In the genomic region with DNA sequence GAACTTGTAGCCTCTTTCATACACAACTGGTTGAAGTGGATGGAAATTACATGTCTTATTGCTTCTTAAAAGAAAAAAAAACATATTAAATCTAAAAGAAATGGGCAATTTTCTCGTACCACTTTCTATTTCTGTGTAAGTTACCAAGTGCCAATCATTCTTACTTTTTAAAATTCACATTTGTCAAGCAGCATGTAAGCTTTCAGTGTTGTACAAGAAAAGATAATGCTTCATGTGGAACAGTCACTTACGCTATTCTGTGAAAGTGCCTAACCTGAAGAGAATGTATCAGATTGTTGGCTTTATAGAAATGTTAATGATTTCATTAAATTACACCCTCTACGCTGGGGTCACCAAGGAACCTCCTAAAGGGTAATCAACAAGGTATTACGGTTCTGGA, we compare ENCODE assay signal across 16 cellular contexts. TPM values are rescaled to one million over a fixed set of nuclear protein-coding genes. Genes with fewer than 3 reads are reported as not detected.
DNase-seq lines count a peak whose midpoint lies in the region; ATAC-seq and TF ChIP-seq lines count a peak whose summit lies in the region.
"Had no signal": no experiment of that assay in that cellular context is flagged by ENCODE, and none has a peak within 500 bp of the region (broad histone marks: within the 10 kb centered on the region; RNA-seq: fewer than 3 reads in every experiment).

No MANE protein-coding gene starts in this region.

- H3K9me3 ChIP-seq in IMR-90 (ENCODE audit: control insufficient read depth, insufficient read depth, low read length), result no peaks in the 10 kb centered on the region
- no peaks in the 10 kb centered on the region for H3K9me3 ChIP-seq in neural cell (ENCODE audit: low read length)
- no peaks in the 10 kb centered on the region for H3K9me3 ChIP-seq in left ventricle myocardium inferior (replicated peaks)
- H3K9me3 ChIP-seq: A549; BLaER1 treated with 17β-estradiol and CSF1 and Interleukin-3, amounts not matched to agents 10 nM and 100 nM; Caco-2 had no signal

- in situ Hi-C loops in IMR-90 (cut with MboI; ENCODE audit: low sequenced_read_pairs), result no loop called here

- H3K79me2 ChIP-seq in neural cell (replicated peaks; ENCODE audit: insufficient read depth, low read length), result no peaks in the 10 kb centered on the region

- no peak for TF ChIP-seq POLR2A in IMR-90 (IDR thresholded peaks at IDR 0.05; ENCODE audit: low read depth, low read length)

- H4K20me1 ChIP-seq in IMR-90 (ENCODE audit: insufficient read depth, low read length), result no peaks in the 10 kb centered on the region
- H4K20me1 ChIP-seq in neural cell (ENCODE audit: insufficient read depth), result no peaks in the 10 kb centered on the region
- H4K20me1 ChIP-seq: BLaER1 treated with 17β-estradiol and CSF1 and Interleukin-3, amounts not matched to agents 10 nM and 100 nM had no signal

- POLR2A ChIA-PET in IMR-90 (lab: Charles Lee; ENCODE audit: unreplicated experiment), result no interaction called here

- peaks cover 17% of the 10 kb centered on the region for H3K9me1 ChIP-seq in IMR-90 (ENCODE audit: insufficient read depth, low read length)

- no peak for TF ChIP-seq CTCF in IMR-90 (conservative IDR thresholded peaks at IDR 0.05; ENCODE audit: low read depth, low read length)
- no peak for TF ChIP-seq CTCF in neural cell (IDR thresholded peaks at IDR 0.05; ENCODE audit: poor library complexity, severe bottlenecking)
- TF ChIP-seq CTCF in left ventricle myocardium inferior (IDR thresholded peaks at IDR 0.05; ENCODE audit: borderline replicate concordance), result no peak

- no peak overlapping the region for H2AK9ac ChIP-seq in IMR-90 (replicated peaks; ENCODE audit: low read depth, low read length, poor library complexity)

- intact Hi-C loops in IMR-90 (cut with micrococcal nuclease), result loop anchor here (5.0 to 10.0 kb wide), 6 partner anchors 467 to 1357 kb away; a partner anchor contains a TSS
- intact Hi-C loops in left ventricle myocardium inferior (cut with micrococcal nuclease), result no loop called here

- peak; percentile 78 for TF ChIP-seq EP300 in neural cell (conservative IDR thresholded peaks at IDR 0.05; ENCODE audit: poor library complexity, severe bottlenecking)

- CTCF ChIA-PET in IMR-90 (lab: Yijun Ruan, JAX), result no interaction called here

- H2BK15ac ChIP-seq in IMR-90 (ENCODE audit: low read depth, low read length), result peak overlapping the region; percentile 58; the same call in 1 of the 3 replicates

- no peak overlapping the region for H4K91ac ChIP-seq in IMR-90 (ENCODE audit: insufficient read depth, low read depth, low read length)

- BruUV-seq in IMR-90 (replicated peaks; lab: Mats Ljungman, UMichigan), result no TSS peak

- ATAC-seq in IMR-90 (ENCODE audit: low read depth) (no peak), HG03135 (IDR thresholded peaks at IDR 0.05; ENCODE audit: unreplicated experiment) (no peak)
- ATAC-seq: A549; CD8-positive, alpha-beta T cell had no signal

- no peak overlapping the region for H2BK120ac ChIP-seq in IMR-90 (ENCODE audit: low read depth, low read length)

- H3K9ac ChIP-seq in IMR-90 (ENCODE audit: low read depth, low read length) (no peak overlapping the region), neural cell (ENCODE audit: low read length) (peak overlapping the region; percentile 11)
- H3K9ac ChIP-seq: BLaER1 treated with 17β-estradiol and CSF1 and Interleukin-3, amounts not matched to agents 10 nM and 100 nM had no signal

- no peaks in the 10 kb centered on the region for H3K27me3 ChIP-seq in IMR-90 (ENCODE audit: control insufficient read depth, insufficient read depth, low read length)
- no peaks in the 10 kb centered on the region for H3K27me3 ChIP-seq in neural cell (ENCODE audit: insufficient read depth, low read depth, low read length)
- H3K27me3 ChIP-seq in left ventricle myocardium inferior (ENCODE audit: low read depth), result no peaks in the 10 kb centered on the region
- H3K27me3 ChIP-seq: BLaER1 treated with 17β-estradiol and CSF1 and Interleukin-3, amounts not matched to agents 10 nM and 100 nM had no signal

- H3K4me3 ChIP-seq in IMR-90 (ENCODE audit: insufficient read depth, low read depth, low read length), result no peak overlapping the region
- H3K4me3 ChIP-seq in neural cell (ENCODE audit: low read length), result peak overlapping the region; percentile 36
- no peak overlapping the region for H3K4me3 ChIP-seq in left ventricle myocardium inferior
- H3K4me3 ChIP-seq: A549; BLaER1 treated with 17β-estradiol and CSF1 and Interleukin-3, amounts not matched to agents 10 nM and 100 nM had no signal

- no peak overlapping the region for H3K27ac ChIP-seq in IMR-90 (ENCODE audit: insufficient read depth, low read length)
- H3K27ac ChIP-seq in neural cell (ENCODE audit: low read length), result peak overlapping the region; percentile 76
- no peak overlapping the region for H3K27ac ChIP-seq in left ventricle myocardium inferior (replicated peaks)
- H3K27ac ChIP-seq: 22Rv1; A549; BLaER1 treated with 17β-estradiol and CSF1 and Interleukin-3, amounts not matched to agents 10 nM and 100 nM; C4-2B had no signal

- WGBS in IMR-90 (ENCODE audit: extremely low coverage in 2 of 2, insufficient read length in 1 of 2), 2 experiments, result no CpG with 5 or more reads among the region's 4 CpGs

- H4K5ac ChIP-seq in IMR-90 (ENCODE audit: low read depth, low read length), result no peak overlapping the region

- H4K8ac ChIP-seq in IMR-90 (ENCODE audit: low read depth in 2 of 2, low read length in 2 of 2), result no peak overlapping the region

- H2BK20ac ChIP-seq in IMR-90 (ENCODE audit: low read depth, low read length), result no peak overlapping the region

- dilution Hi-C loops in IMR-90 (cut with HindIII; ENCODE audit: low sequenced_read_pairs, unreplicated experiment), result loop anchor here (25.0 kb wide), 1 partner anchor 341 kb away; no protein-coding TSS in a partner anchor

- H3F3A ChIP-seq in neural cell (ENCODE audit: insufficient read depth, low read length, poor library complexity, severe bottlenecking), result no peaks in the 10 kb centered on the region

- H2AFZ ChIP-seq in IMR-90 (replicated peaks; ENCODE audit: low read length, poor library complexity), result no peak overlapping the region
- H2AFZ ChIP-seq in neural cell (ENCODE audit: low read depth, low read length), result no peak overlapping the region

- H2BK5ac ChIP-seq in IMR-90 (ENCODE audit: low read depth, low read length, poor library complexity, severe bottlenecking), result no peak overlapping the region

- H3K14ac ChIP-seq in IMR-90 (replicated peaks; ENCODE audit: low read depth, low read length), result no peak overlapping the region

- H3K4me1 ChIP-seq in IMR-90 (ENCODE audit: control insufficient read depth, insufficient read depth, low read length), result peaks cover 13% of the 10 kb centered on the region
- peaks cover 16% of the 10 kb centered on the region for H3K4me1 ChIP-seq in left ventricle myocardium inferior

- TF ChIP-seq RAD21 in IMR-90 (IDR thresholded peaks at IDR 0.05; ENCODE audit: low read length) (no peak), neural cell (conservative IDR thresholded peaks at IDR 0.05) (no peak)

- H3K23ac ChIP-seq in IMR-90 (ENCODE audit: low read depth, low read length), result no peak overlapping the region

- no peak overlapping the region; the same call in none of the 2 replicates for H2AK5ac ChIP-seq in IMR-90 (ENCODE audit: low read depth, low read length)

- H3K79me1 ChIP-seq in IMR-90 (ENCODE audit: low read depth in 1 of 2, low read length in 2 of 2), result peaks cover under 1 to 10% of the 10 kb centered on the region in 2 experiments; a peak in 3 of 4 replicates

- H3K4ac ChIP-seq in IMR-90 (ENCODE audit: low read depth, low read length), result no peak overlapping the region; the same call in 1 of the 2 replicates

- H3K18ac ChIP-seq in IMR-90 (ENCODE audit: low read depth, low read length), result no peak overlapping the region

- H3K36me3 ChIP-seq in IMR-90 (ENCODE audit: control insufficient read depth, insufficient read depth, low read length) (no peaks in the 10 kb centered on the region), neural cell (ENCODE audit: insufficient read depth, low read length) (no peaks in the 10 kb centered on the region), left ventricle myocardium inferior (no peaks in the 10 kb centered on the region)
- H3K36me3 ChIP-seq: BLaER1 treated with 17β-estradiol and CSF1 and Interleukin-3, amounts not matched to agents 10 nM and 100 nM had no signal

- no peak for DNase-seq in IMR-90
- peak; percentile 33 for DNase-seq in NCI-H2227 treated with DMSO at 0.1 percent for 48 hours (lab: John Stamatoyannopoulos, UW)
- no peak for DNase-seq in left ventricle myocardium inferior
- DNase-seq: AML-193; Caco-2; Calu3; CD4-positive, alpha-beta T cell; CD8-positive, alpha-beta T cell; DMS79 treated with DMSO at 0.1 percent for 48 hours; GF-D8 had no signal

- no peak overlapping the region for H3K4me2 ChIP-seq in IMR-90 (ENCODE audit: low read depth, low read length)
- no peak overlapping the region for H3K4me2 ChIP-seq in neural cell (ENCODE audit: low read length)
- H3K4me2 ChIP-seq: A549; BLaER1 treated with 17β-estradiol and CSF1 and Interleukin-3, amounts not matched to agents 10 nM and 100 nM had no signal

- H3K56ac ChIP-seq in IMR-90 (ENCODE audit: extremely low read depth, insufficient read depth, low read length), result no peak overlapping the region

- no peaks in the 10 kb centered on the region for H3K9me2 ChIP-seq in neural cell (ENCODE audit: insufficient read depth, low read length)

TF ChIP-seq in IMR-90, 13 proteins besides CTCF, POLR2A, EP300 and RAD21 (continues in another document):
- TF ChIP-seq RCOR1 (IDR thresholded peaks at IDR 0.05; ENCODE audit: insufficient replicate concordance, low read length), result no peak

TF ChIP-seq in neural cell, 6 proteins besides CTCF, POLR2A, EP300 and RAD21:
- TF ChIP-seq SMC3 (conservative IDR thresholded peaks at IDR 0.05; ENCODE audit: poor library complexity), result no peak
- peak; percentile 65 for TF ChIP-seq POLR2AphosphoS5 (IDR thresholded peaks at IDR 0.05)

RNA-seq across cellular contexts. Expression of a gene that starts 4.4 kb away (rescaled TPM):
- total RNA-seq in IMR-90 (2012; rRNA removed) (84.2 and 90.3 TPM in 2 replicates), left ventricle myocardium inferior (44.2 TPM)
- polyA plus RNA-seq in IMR-90 (2012; rRNA removed) (113 and 127 TPM in 2 replicates), neural cell (26.4 and 26.9 TPM in 2 replicates)
- polyA plus RNA-seq in IMR-90 (2012; cell fraction: cytosol; rRNA removed), result 99.3 and 108 TPM in 2 replicates
- 122 and 215 TPM in 2 replicates for polyA plus RNA-seq in IMR-90 (2012; cell fraction: nucleus; rRNA removed; ENCODE audit: low replicate concordance)
- polyA minus RNA-seq in neural cell, result 19.2 and 22.5 TPM in 2 replicates
